8 cellular contexts compared by ENCODE assay signal in genomic region chr10:37801557-37801956, GRCh38.
"Had no signal": no experiment of that assay in that cellular context is flagged by ENCODE, and none has a peak within 500 bp of the region (broad histone marks: within the 10 kb centered on the region; RNA-seq: fewer than 3 reads in every experiment).

No MANE protein-coding gene starts in this region.

- H3K4me3 ChIP-seq: K562 had no signal

- H3K4me3 Mint-ChIP-seq: IgD-negative memory B cell had no signal

- DNase-seq: IMR-90, KBM-7, KG1 had no signal

- FAIRE-seq: HTR-8/SVneo, K562 had no signal

- H3K27ac ChIP-seq: HL-60, KMS-11 had no signal

- H3K9ac ChIP-seq: KMS-11 had no signal

- ATAC-seq: K562 had no signal

- H3K4me1 Mint-ChIP-seq: IgD-negative memory B cell had no signal

- H3K27me3 Mint-ChIP-seq: IgD-negative memory B cell had no signal

- H3K4me2 ChIP-seq: KMS-11 had no signal
